Comparison of ENCODE assay signal across 1 cellular context in genomic region chrX:149528381-149528780, GRCh38.
TF ChIP-seq lines count a peak whose summit lies in the region.

No MANE protein-coding gene starts in this region.

TF ChIP-seq in K562, 482 proteins besides CTCF, POLR2A, EP300 and RAD21:
- TF ChIP-seq ZNF512 (tag; IDR thresholded peaks at IDR 0.05) (peak; percentile 79), TOE1 (IDR thresholded peaks at IDR 0.05; ENCODE audit: borderline replicate concordance) (no peak), TOE1 (CRISPR knock-in tag; IDR thresholded peaks at IDR 0.05; ENCODE audit: borderline replicate concordance, low read depth) (no peak), THRB (CRISPR knock-in tag; conservative IDR thresholded peaks at IDR 0.05) (peak; percentile 44; the same call in 1 of the 2 replicates), FOXP1 (CRISPR knock-in tag; IDR thresholded peaks at IDR 0.05) (no peak)
TF ChIP-seq in K562: peak in this region for 2.
